ENCODE assay signal across 16 cellular contexts in genomic region chr3:114408763-114409162, GRCh38.
DNase-seq lines count a peak whose midpoint lies in the region; ATAC-seq and TF ChIP-seq lines count a peak whose summit lies in the region.
"Had no signal": no experiment of that assay in that cellular context is flagged by ENCODE, and none has a peak within 500 bp of the region (broad histone marks: within the 10 kb centered on the region; RNA-seq: fewer than 3 reads in every experiment).

No MANE protein-coding gene starts in this region.

- peak overlapping the region; percentile 23 for H3K27ac ChIP-seq in mesodermal cell (ENCODE audit: low read depth, low read length, severe bottlenecking)
- H3K27ac ChIP-seq in CD8-positive, alpha-beta T cell (ENCODE audit: low read depth, low read length): no peak overlapping the region
- H3K27ac ChIP-seq: lower lobe of right lung, SK-N-MC had no signal

- H3K36me3 Mint-ChIP-seq in CD8-positive, alpha-beta T cell: no peaks in the 10 kb centered on the region

- ATAC-seq in CD8-positive, alpha-beta T cell: no peak
- ATAC-seq in HG02798 (IDR thresholded peaks at IDR 0.05; ENCODE audit: poor library complexity, unreplicated experiment): no peak
- ATAC-seq: K562, lower lobe of right lung had no signal

- H3K27ac Mint-ChIP-seq in CD8-positive, alpha-beta T cell: no peak overlapping the region
- H3K27ac Mint-ChIP-seq: activated T-helper 2 cell treated with anti-CD3 and anti-CD28 coated beads, Interferon-gamma antibody, Interleukin-2, Interleukin-4, amounts not matched to agents 10 μg/mL and 5 μg/mL and 100 μg/mL, durations not matched to agents 14 hours and 24 hours and 36 hours; B cell had no signal

- TF ChIP-seq CTCF in BE2C (IDR thresholded peaks at IDR 0.05; ENCODE audit: low read depth, low read length): no peak
- TF ChIP-seq CTCF in CD8-positive, alpha-beta T cell (IDR thresholded peaks at IDR 0.05): no peak

- no peaks in the 10 kb centered on the region for H3K36me3 ChIP-seq in BE2C
- H3K36me3 ChIP-seq in mesodermal cell (ENCODE audit: control insufficient read depth, insufficient read depth, low read length): no peaks in the 10 kb centered on the region
- no peaks in the 10 kb centered on the region for H3K36me3 ChIP-seq in CD8-positive, alpha-beta T cell (ENCODE audit: insufficient read depth, low read length)
- H3K36me3 ChIP-seq: lower lobe of right lung had no signal

- no peaks in the 10 kb centered on the region for H3K27me3 Mint-ChIP-seq in CD8-positive, alpha-beta T cell (ENCODE audit: low read depth)
- H3K27me3 Mint-ChIP-seq: B cell; central memory CD8-positive, alpha-beta T cell had no signal

- 80% methylated on average over 1 of the region's 8 CpGs; no CpG with 5 or more reads in 1 of the 2 experiments for WGBS in mesodermal cell (ENCODE audit: insufficient coverage in 2 of 2), 2 experiments

- H3K4me3 Mint-ChIP-seq in CD8-positive, alpha-beta T cell: no peak overlapping the region
- H3K4me3 Mint-ChIP-seq: B cell; central memory CD8-positive, alpha-beta T cell had no signal

- intact Hi-C loops in CD8-positive, alpha-beta T cell (cut with DNase I, micrococcal nuclease): no loop called here

- no peaks in the 10 kb centered on the region for H3K9me3 Mint-ChIP-seq in CD8-positive, alpha-beta T cell
- H3K9me3 Mint-ChIP-seq: activated T-helper 2 cell treated with anti-CD3 and anti-CD28 coated beads, Interferon-gamma antibody, Interleukin-2, Interleukin-4, amounts not matched to agents 10 μg/mL and 5 μg/mL and 100 μg/mL, durations not matched to agents 14 hours and 24 hours and 36 hours; central memory CD8-positive, alpha-beta T cell had no signal

- H3K4me3 ChIP-seq in BE2C (ENCODE audit: low read depth, low read length) (no peak overlapping the region), mesodermal cell (ENCODE audit: extremely low read depth, insufficient read depth, low read length, poor library complexity, severe bottlenecking) (no peak overlapping the region)
- H3K4me3 ChIP-seq in CD8-positive, alpha-beta T cell (ENCODE audit: low read depth, low read length): no peak overlapping the region
- H3K4me3 ChIP-seq: K562, lower lobe of right lung, SK-N-MC had no signal

- H3K9me3 ChIP-seq in BE2C: no peaks in the 10 kb centered on the region
- no peaks in the 10 kb centered on the region for H3K9me3 ChIP-seq in mesodermal cell (ENCODE audit: control insufficient read depth, low read length)
- no peaks in the 10 kb centered on the region for H3K9me3 ChIP-seq in CD8-positive, alpha-beta T cell (ENCODE audit: low read length)
- H3K9me3 ChIP-seq: lower lobe of right lung had no signal

- H3K4me1 Mint-ChIP-seq in CD8-positive, alpha-beta T cell (ENCODE audit: low read depth): peaks cover 7% of the 10 kb centered on the region

- DNase-seq in BE2C (peak; percentile 71), NCI-H187 treated with DMSO at 0.1 percent for 48 hours (lab: John Stamatoyannopoulos, UW) (peak; percentile 55), cerebellar cortex (ENCODE audit: low spot score) (peak; percentile 64), NCI-H1930 (lab: John Stamatoyannopoulos, UW) (no peak), NCI-H1105 (lab: John Stamatoyannopoulos, UW) (no peak)
- no peak for DNase-seq in CD8-positive, alpha-beta T cell
- DNase-seq: activated CD4-positive, alpha-beta T cell treated with anti-CD3 and anti-CD28 coated beads for 1 hour; lower lobe of right lung; NCI-H524 had no signal

- no peaks in the 10 kb centered on the region for H3K27me3 ChIP-seq in BE2C
- no peaks in the 10 kb centered on the region for H3K27me3 ChIP-seq in CD8-positive, alpha-beta T cell (ENCODE audit: insufficient read depth, low read length)

- POLR2A ChIA-PET in CD8-positive, alpha-beta T cell (lab: Charles Lee): interaction anchor here (1.4 kb wide), 1 partner anchor 33 kb away, joined by 3 read pairs; no protein-coding TSS in a partner anchor

- peaks cover 17% of the 10 kb centered on the region for H3K4me1 ChIP-seq in BE2C
- peaks cover 54% of the 10 kb centered on the region for H3K4me1 ChIP-seq in mesodermal cell (ENCODE audit: control insufficient read depth, insufficient read depth, low read length, poor library complexity, severe bottlenecking)
- no peaks in the 10 kb centered on the region for H3K4me1 ChIP-seq in CD8-positive, alpha-beta T cell (ENCODE audit: insufficient read depth, low read length)

- CTCF ChIA-PET in CD8-positive, alpha-beta T cell (lab: Charles Lee): interaction anchor here (0.7 to 2.7 kb wide), 4 partner anchors 10 to 115 kb away, joined by 3 to 15 read pairs (median 4); partner anchors contain the start of gene TIGIT

Comparison
In these comparisons a context has a peak if more than half of its experiments do, and no peak if none do; other contexts are left out.
1. DNase-seq: peak in BE2C (single experiment), NCI-H187 treated with DMSO at 0.1 percent for 48 hours (single experiment) and cerebellar cortex (single experiment); none in NCI-H1930 (0 of 2), CD8-positive, alpha-beta T cell (0 of 7) and NCI-H1105 (single experiment).